Comparison of ENCODE assay signal across 28 cellular contexts in genomic region chr6:16254535-16254934, GRCh38.
"Had no signal": no experiment of that assay in that cellular context is flagged by ENCODE, and none has a peak within 500 bp of the region (broad histone marks: within the 10 kb centered on the region; RNA-seq: fewer than 3 reads in every experiment).

No MANE protein-coding gene starts in this region.

- H3K36me3 ChIP-seq: neutrophil, suprapubic skin, transverse colon, uterus had no signal

- FAIRE-seq: pancreas had no signal

- H3K4me2 ChIP-seq: smooth muscle cell had no signal

- H3K27me3 ChIP-seq: neutrophil, pancreas, spleen, suprapubic skin, testis, tibial artery, transverse colon, upper lobe of right lung, uterus had no signal

- DNase-seq: naive thymus-derived CD8-positive, alpha-beta T cell; nephron progenitor cell; nucleus accumbens; pancreas; right cardiac atrium; spleen; stimulated activated CD4-positive, alpha-beta T cell treated with anti-CD3 and anti-CD28 coated beads, Interleukin-12 subunit alpha, Interleukin-12 subunit beta, amount 100 ng/mL, for 4 hours; stimulated activated CD4-positive, alpha-beta T cell treated with anti-CD3 and anti-CD28 coated beads, Interleukin-1b, Interleukin-23, amount 100 ng/mL, for 48 hours; stimulated activated CD4-positive, alpha-beta T cell treated with anti-CD3 and anti-CD28 coated beads, Interleukin-4, amount 100 ng/mL, for 1 hour; stimulated activated CD4-positive, alpha-beta T cell treated with anti-CD3 and anti-CD28 coated beads, Interleukin-4, amount 100 ng/mL, for 4 hours; stimulated activated CD8-positive, alpha-beta memory T cell treated with anti-CD3 and anti-CD28 coated beads, Interleukin-4, amount 100 ng/mL, for 48 hours; stimulated activated naive CD4-positive, alpha-beta T cell; stimulated activated naive CD8-positive, alpha-beta T cell treated with anti-CD3 and anti-CD28 coated beads, Interleukin-15, amount 100 ng/mL, for 72 hours; stimulated activated naive CD8-positive, alpha-beta T cell treated with anti-CD3 and anti-CD28 coated beads, Interleukin-15, Interleukin-2, amounts not matched to agents 100 U/mL and 50 U/mL, for 24 hours; substantia nigra; testis; transverse colon; upper lobe of right lung; uterus had no signal

- H3K9me3 ChIP-seq: neutrophil, pancreas, prostate gland, spleen, suprapubic skin, testis, tibial artery, transverse colon, upper lobe of right lung, uterus had no signal

- H3K4me1 ChIP-seq: pancreas, suprapubic skin, transverse colon, upper lobe of right lung, uterus had no signal

- H3K27ac ChIP-seq: neutrophil, pancreas, prostate gland, skin epidermis, spleen, suprapubic skin, testis, tibial artery, transverse colon, upper lobe of right lung, uterus had no signal

- ATAC-seq: naive thymus-derived CD8-positive, alpha-beta T cell; natural killer cell treated with Interleukin-12 subunit alpha and Interleukin-12 subunit beta and Interleukin-15 and Interleukin-18, amount 100 ng/mL, for 72 hours; pancreas; right cardiac atrium; sciatic nerve; stimulated activated memory B cell treated with anti-CD40 and anti-IgM and Interleukin-4, amounts not matched to agents 10 μg/mL and 1 μg/mL and 100 μg/mL, for 72 hours; stimulated activated naive CD8-positive, alpha-beta T cell treated with anti-CD3 and anti-CD28 coated beads, Interleukin-15, amount 100 ng/mL, for 72 hours; stimulated activated naive CD8-positive, alpha-beta T cell treated with anti-CD3 and anti-CD28 coated beads, Interleukin-15, Interleukin-2, amounts not matched to agents 100 U/mL and 50 U/mL, for 24 hours; upper lobe of right lung had no signal

- H3K4me3 ChIP-seq: pancreas, prostate gland, skin epidermis, smooth muscle cell, spleen, suprapubic skin, testis, tibial artery, transverse colon, upper lobe of right lung, uterus had no signal
